ENCODE assay signal across 17 cellular contexts in the genomic region with DNA sequence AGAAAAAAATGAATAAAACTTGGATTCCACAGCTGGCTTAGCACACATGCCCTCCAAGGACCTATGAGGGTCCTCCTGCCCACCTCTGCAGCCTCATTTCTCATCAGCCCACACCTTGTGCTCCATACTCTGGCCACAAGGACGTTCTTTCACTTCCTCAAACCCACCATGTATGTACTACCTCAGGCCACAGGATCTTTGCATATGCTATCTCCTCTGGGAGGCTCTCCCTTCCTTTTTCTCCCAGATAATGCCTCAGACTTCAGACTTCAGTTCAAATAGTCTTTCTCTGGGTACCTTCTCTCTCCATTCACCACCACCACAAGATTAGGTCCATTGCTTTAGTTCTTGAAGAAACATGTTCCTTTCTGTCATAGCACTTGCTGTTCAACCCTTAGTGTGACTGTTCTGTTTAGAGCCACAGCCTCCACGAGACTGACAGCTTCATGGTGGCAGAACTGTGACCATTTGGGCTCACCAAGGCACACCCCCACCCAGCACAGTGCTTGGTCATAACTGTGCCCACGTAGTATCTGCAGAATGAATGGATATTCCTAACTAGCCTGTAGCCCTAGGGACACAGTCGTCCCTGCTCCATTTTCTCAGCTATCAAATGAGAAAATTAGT.
DNase-seq lines count a peak whose midpoint lies in the region; ATAC-seq and TF ChIP-seq lines count a peak whose summit lies in the region.
"Had no signal": no experiment of that assay in that cellular context is flagged by ENCODE, and none has a peak within 500 bp of the region (broad histone marks: within the 10 kb centered on the region; RNA-seq: fewer than 3 reads in every experiment).

No MANE protein-coding gene starts in this region.

- H2AFZ ChIP-seq in trophoblast cell (ENCODE audit: insufficient read depth, low read length, poor library complexity) = no peak overlapping the region

- POLR2A ChIA-PET in HEK293 (lab: Yijun Ruan, JAX) = no interaction called here

- H3K36me3 ChIP-seq in DOHH2 (ENCODE audit: control insufficient read depth, low read length) (no peaks in the 10 kb centered on the region), HEK293 (ENCODE audit: control insufficient read depth in 2 of 2, insufficient read depth in 1 of 2, low read length in 2 of 2) (no peaks in the 10 kb centered on the region), trophoblast cell (ENCODE audit: control insufficient read depth in 1 of 2, insufficient read depth in 2 of 2, low read length in 2 of 2) (no peaks in the 10 kb centered on the region)
- H3K36me3 ChIP-seq: MG63 had no signal

- peak overlapping the region; percentile 41 for H3K18ac ChIP-seq in trophoblast cell (ENCODE audit: low read length)

- peak overlapping the region; percentile 69 for H2BK12ac ChIP-seq in trophoblast cell (ENCODE audit: low read length)

- H3K79me2 ChIP-seq in DOHH2 (ENCODE audit: control insufficient read depth, low read length) (no peaks in the 10 kb centered on the region), trophoblast cell (ENCODE audit: control insufficient read depth, insufficient read depth, low read length, poor library complexity) (no peaks in the 10 kb centered on the region)

- no peaks in the 10 kb centered on the region for H3K9me3 ChIP-seq in DOHH2 (ENCODE audit: control insufficient read depth, insufficient read depth, low read length)
- H3K9me3 ChIP-seq in HEK293 (ENCODE audit: control insufficient read depth, insufficient read depth, low read depth, low read length) = no peaks in the 10 kb centered on the region
- no peaks in the 10 kb centered on the region for H3K9me3 ChIP-seq in trophoblast cell (ENCODE audit: insufficient read depth, low read depth, low read length)
- H3K9me3 ChIP-seq: MG63 had no signal

- WGBS in trophoblast cell (ENCODE audit: extremely low coverage, insufficient coverage, insufficient read length) = no CpG with 5 or more reads among the region's 4 CpGs

- no peak overlapping the region for H4K91ac ChIP-seq in trophoblast cell (ENCODE audit: low read depth, low read length)

- H3K27ac ChIP-seq in DOHH2 (ENCODE audit: low read depth, low read length) (no peak overlapping the region), HEK293 (ENCODE audit: extremely low read depth, low read depth, low read length) (no peak overlapping the region), trophoblast cell (ENCODE audit: low read depth, low read length) (peak overlapping the region; percentile 3)
- H3K27ac ChIP-seq: RWPE1 had no signal

- H3K9ac ChIP-seq in trophoblast cell (ENCODE audit: low read length) = no peak overlapping the region

- DNase-seq in OCI-M1 (lab: John Stamatoyannopoulos, UW) = peak; percentile 11
- no peak for DNase-seq in trophoblast cell
- DNase-seq in NCI-H1694 (lab: John Stamatoyannopoulos, UW) = no peak
- no peak for DNase-seq in NCI-H1417 (lab: John Stamatoyannopoulos, UW)
- DNase-seq in NCI-H1048 (lab: John Stamatoyannopoulos, UW) = no peak
- DNase-seq: ACHN; AML-193; CD4-positive, alpha-beta T cell; MG63; NCI-H1105; NCI-H187 treated with DMSO at 0.1 percent for 48 hours; NCI-H69; NK-92 treated with Interleukin-12 subunit alpha and Interleukin-12 subunit beta, amount 100 ng/mL, for 24 hours had no signal

- H3F3A ChIP-seq in DOHH2 (ENCODE audit: control insufficient read depth, insufficient read depth) = no peaks in the 10 kb centered on the region

- H4K20me1 ChIP-seq in DOHH2 (ENCODE audit: control insufficient read depth, insufficient read depth, low read depth, low read length) = no peaks in the 10 kb centered on the region

- H2BK120ac ChIP-seq in trophoblast cell (ENCODE audit: insufficient read depth, low read length, poor library complexity) = peak overlapping the region; percentile 52

- peaks cover 4% of the 10 kb centered on the region for H3K79me1 ChIP-seq in trophoblast cell (ENCODE audit: low read length)

- H3K9me2 ChIP-seq in DOHH2 (replicated peaks; ENCODE audit: control insufficient read depth, low read length) = no peaks in the 10 kb centered on the region

- peak overlapping the region; percentile 39 for H2AK5ac ChIP-seq in trophoblast cell (ENCODE audit: low read length)

- H3K4me1 ChIP-seq in DOHH2 (ENCODE audit: control insufficient read depth, low read length) (peaks cover 33% of the 10 kb centered on the region), HEK293 (ENCODE audit: control insufficient read depth, insufficient read depth, low read length) (no peaks in the 10 kb centered on the region), trophoblast cell (ENCODE audit: control insufficient read depth in 1 of 2, insufficient read depth in 2 of 2, low read length in 2 of 2) (peaks cover 11 to 16% of the 10 kb centered on the region in 2 experiments)

- peak overlapping the region; percentile 16 for H3K14ac ChIP-seq in trophoblast cell (ENCODE audit: low read length)

- H3K4ac ChIP-seq in trophoblast cell (ENCODE audit: low read depth, low read length) = no peak overlapping the region

- CTCF ChIA-PET in HEK293 (lab: Yijun Ruan, JAX) = interaction anchor here (1.2 kb wide), 1 partner anchor 11 kb away, joined by 3 read pairs; no protein-coding TSS in a partner anchor

- no peak for TF ChIP-seq CTCF in DOHH2 (IDR thresholded peaks at IDR 0.05; ENCODE audit: low read depth, low read length, poor library complexity, severe bottlenecking)
- no peak for TF ChIP-seq CTCF in HEK293 (tag by site-specific recombination; IDR thresholded peaks at IDR 0.05)

- H3K4me3 ChIP-seq in DOHH2 (ENCODE audit: low read length) (peak overlapping the region; percentile 33), HEK293 (ENCODE audit: low read depth, low read length) (no peak overlapping the region), trophoblast cell (ENCODE audit: low read depth, low read length) (no peak overlapping the region)
- H3K4me3 ChIP-seq: MG63 had no signal

- peak overlapping the region; percentile 69 for H2BK5ac ChIP-seq in trophoblast cell (ENCODE audit: low read depth, low read length, poor library complexity)

- no peak overlapping the region for H3K23ac ChIP-seq in trophoblast cell (ENCODE audit: low read length)

- peak overlapping the region; percentile 66 for H4K8ac ChIP-seq in trophoblast cell (ENCODE audit: low read depth, low read length)

- H3K4me2 ChIP-seq in DOHH2 (ENCODE audit: low read length) (peak overlapping the region; percentile 57), trophoblast cell (ENCODE audit: low read length) (no peak overlapping the region)

- H3K27me3 ChIP-seq in DOHH2 (ENCODE audit: control insufficient read depth, low read length) (peaks cover 6% of the 10 kb centered on the region; the same call in 1 of the 2 replicates), trophoblast cell (ENCODE audit: insufficient read depth, low read length) (no peaks in the 10 kb centered on the region)
- H3K27me3 ChIP-seq: MG63 had no signal

- H4K12ac ChIP-seq in trophoblast cell (ENCODE audit: low read depth, low read length) = no peak overlapping the region

- no peak for ATAC-seq in HG02870 (IDR thresholded peaks at IDR 0.05; ENCODE audit: unreplicated experiment)

TF ChIP-seq in HEK293, 187 proteins besides CTCF, POLR2A, EP300 and RAD21:
- no peak for TF ChIP-seq KLF7 (tag by site-specific recombination; IDR thresholded peaks at IDR 0.05; ENCODE audit: borderline replicate concordance)
- TF ChIP-seq ZNF623 (tag by site-specific recombination; IDR thresholded peaks at IDR 0.05) = peak; percentile 80
- TF ChIP-seq, protein P1, sequence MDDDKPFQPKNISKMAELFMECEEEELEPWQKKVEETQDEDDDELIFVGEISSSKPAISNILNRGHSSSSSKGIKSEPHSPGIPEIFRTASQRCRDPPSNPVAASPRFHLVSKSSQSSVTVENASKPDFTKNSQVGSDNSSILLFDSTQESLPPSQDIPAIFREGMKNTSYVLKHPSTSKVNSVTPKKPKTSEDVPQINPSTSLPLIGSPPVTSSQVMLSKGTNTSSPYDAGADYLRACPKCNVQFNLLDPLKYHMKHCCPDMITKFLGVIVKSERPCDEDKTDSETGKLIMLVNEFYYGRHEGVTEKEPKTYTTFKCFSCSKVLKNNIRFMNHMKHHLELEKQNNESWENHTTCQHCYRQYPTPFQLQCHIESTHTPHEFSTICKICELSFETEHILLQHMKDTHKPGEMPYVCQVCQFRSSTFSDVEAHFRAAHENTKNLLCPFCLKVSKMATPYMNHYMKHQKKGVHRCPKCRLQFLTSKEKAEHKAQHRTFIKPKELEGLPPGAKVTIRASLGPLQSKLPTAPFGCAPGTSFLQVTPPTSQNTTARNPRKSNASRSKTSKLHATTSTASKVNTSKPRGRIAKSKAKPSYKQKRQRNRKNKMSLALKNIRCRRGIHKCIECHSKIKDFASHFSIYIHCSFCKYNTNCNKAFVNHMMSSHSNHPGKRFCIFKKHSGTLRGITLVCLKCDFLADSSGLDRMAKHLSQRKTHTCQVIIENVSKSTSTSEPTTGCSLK (tag by site-specific recombination; IDR thresholded peaks at IDR 0.05) = no peak
